In the genomic region with DNA sequence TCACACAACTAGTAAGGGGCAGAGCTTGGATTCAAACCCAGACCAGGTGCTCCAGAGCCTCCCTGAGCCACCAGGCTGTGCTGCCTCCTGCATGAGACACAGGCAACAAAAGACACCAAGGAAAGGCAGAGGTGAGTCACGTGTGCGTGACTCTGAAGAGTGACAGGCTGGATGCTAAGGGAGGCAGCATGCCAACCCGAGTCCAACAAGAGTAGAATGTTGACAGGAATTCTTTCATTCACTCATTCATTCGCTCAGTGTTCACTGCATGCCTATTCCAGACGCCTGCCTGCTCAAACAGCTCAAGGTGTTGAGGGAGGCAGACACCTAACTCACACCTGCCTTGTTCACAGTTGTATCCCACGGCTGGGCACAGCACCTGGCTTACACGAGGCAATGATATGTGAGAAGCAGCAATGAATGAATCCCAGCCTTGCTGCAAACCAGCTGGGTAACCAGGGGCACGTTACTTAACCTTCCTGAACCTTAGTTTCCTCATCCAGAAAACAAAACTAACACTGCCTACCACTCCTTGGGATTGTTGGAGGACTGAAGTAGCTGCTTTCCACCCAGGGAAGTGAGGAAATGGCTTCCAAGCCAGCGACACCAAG, we compare ENCODE assay signal across 8 cellular contexts.
A peak's percentile ranks its signal among the peaks of the same experiment; 100 is the strongest.
DNase-seq lines count a peak whose midpoint lies in the region; ATAC-seq, FAIRE-seq and TF ChIP-seq lines count a peak whose summit lies in the region.

No MANE protein-coding gene starts in this region.

- no peaks in the 10 kb centered on the region for H3K27me3 ChIP-seq in pancreas

- 23 to 25% methylated on average over 9 of the region's 9 CpGs for WGBS in pancreas, 2 donors

- H3K27me3 Mint-ChIP-seq in progenitor cell of endocrine pancreas, result no peaks in the 10 kb centered on the region

- peaks cover 24% of the 10 kb centered on the region for H3K4me1 Mint-ChIP-seq in progenitor cell of endocrine pancreas (ENCODE audit: low read depth)

- intact Hi-C loops in pancreas (cut with DNase I), result no loop called here

- H3K9me3 ChIP-seq in pancreas, result no peaks in the 10 kb centered on the region

- H3K9me3 Mint-ChIP-seq in progenitor cell of endocrine pancreas (ENCODE audit: low read depth), result no peaks in the 10 kb centered on the region

- peaks cover 72 to 89% (median 78%) of the 10 kb centered on the region in 3 donors for H3K4me1 ChIP-seq in pancreas

- TF ChIP-seq CTCF in pancreas (IDR thresholded peaks at IDR 0.05), result no peak
- no peak for TF ChIP-seq CTCF in progenitor cell of endocrine pancreas (IDR thresholded peaks at IDR 0.05; ENCODE audit: unreplicated experiment)

- H3K4me3 ChIP-seq in pancreas, result no peak overlapping the region

- no peaks in the 10 kb centered on the region for H3K36me3 ChIP-seq in pancreas

- peak; percentile 38 for DNase-seq in EL
- DNase-seq in HK-2 (ENCODE audit: unreplicated experiment), result peak; percentile 38
- peak; percentile 38 for DNase-seq in dermis blood vessel endothelial cell
- DNase-seq in pancreas, result peak in 4 of 6 donors; percentile 68 to 86 (median 80)
- no peak for DNase-seq in progenitor cell of endocrine pancreas (ENCODE audit: low spot score, unreplicated experiment)
- no peak for DNase-seq in GDM1 (lab: John Stamatoyannopoulos, UW)

- H3K36me3 Mint-ChIP-seq in progenitor cell of endocrine pancreas (ENCODE audit: insufficient read depth), result no peaks in the 10 kb centered on the region

- H3K27ac ChIP-seq in pancreas, result peak overlapping the region; percentile 71 to 89 (median 79)

- no peak for FAIRE-seq in pancreas (lab: Jason Lieb, UNC)

- ATAC-seq in pancreas, result peak; percentile 66 to 78 (median 72)
- no peak for ATAC-seq in HG03108 (IDR thresholded peaks at IDR 0.05; ENCODE audit: unreplicated experiment)
- no peak for ATAC-seq in GM19455 (IDR thresholded peaks at IDR 0.05; ENCODE audit: unreplicated experiment)

- no peak overlapping the region for H3K27ac Mint-ChIP-seq in progenitor cell of endocrine pancreas

- no peak overlapping the region for H3K4me3 Mint-ChIP-seq in progenitor cell of endocrine pancreas (ENCODE audit: low read depth)

Comparison
In these comparisons a context has a peak if more than half of its experiments do, and no peak if none do; other contexts are left out.
1. DNase-seq: peak in EL (single experiment), HK-2 (single experiment), dermis blood vessel endothelial cell (single experiment) and pancreas (4 of 6); none in progenitor cell of endocrine pancreas (single experiment) and GDM1 (single experiment).
2. ATAC-seq: peak in pancreas (4 of 4); none in HG03108 (single experiment) and GM19455 (single experiment).